Comparison of ENCODE assay signal across 8 cellular contexts in the genomic region with DNA sequence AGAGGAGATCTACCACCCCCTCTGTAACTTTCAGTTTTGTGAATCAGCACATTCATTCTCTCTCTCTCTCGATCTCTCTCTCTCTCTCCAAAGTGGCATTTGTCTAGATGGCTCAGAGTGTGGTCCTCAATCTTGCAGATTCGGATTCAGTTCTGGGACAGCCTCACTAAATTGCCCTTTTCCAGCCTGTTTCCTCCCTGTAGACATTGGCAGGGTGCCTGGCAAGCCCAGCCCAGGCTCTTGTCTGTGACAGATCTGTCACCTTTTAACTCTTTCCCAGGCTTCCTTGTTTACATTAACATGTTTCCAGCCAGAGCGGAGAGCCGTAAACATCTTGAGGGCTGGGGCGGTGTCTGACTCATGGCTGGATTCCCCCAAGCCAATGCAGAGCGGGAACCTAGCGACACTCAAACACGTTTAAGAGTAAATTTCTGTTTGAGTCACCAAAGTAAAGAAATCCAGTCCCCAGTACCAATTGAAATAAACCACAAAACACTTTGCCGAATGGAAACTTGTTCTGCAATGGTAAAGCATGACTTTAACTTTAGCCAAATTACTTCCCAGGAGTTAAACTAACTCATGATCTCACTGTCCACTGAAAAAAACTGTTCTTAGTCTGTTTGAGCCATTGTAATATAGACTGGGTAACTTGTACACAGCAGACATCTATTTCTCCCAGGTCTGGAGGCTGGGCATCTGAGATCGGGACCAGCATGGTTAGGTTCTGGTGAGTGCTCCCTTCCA. TPM values are rescaled to one million over a fixed set of nuclear protein-coding genes. Genes with fewer than 3 reads are reported as not detected.
DNase-seq lines count a peak whose midpoint lies in the region; ATAC-seq and TF ChIP-seq lines count a peak whose summit lies in the region.

No MANE protein-coding gene starts in this region.

- H4K20me1 ChIP-seq in osteoblast (ENCODE audit: insufficient read depth, low read length) = no peaks in the 10 kb centered on the region

- TF ChIP-seq EP300 in sigmoid colon (IDR thresholded peaks at IDR 0.05) = no peak

- ATAC-seq in body of pancreas = peak; percentile 56
- ATAC-seq in T-cell (replicated peaks in 1 of 4) = no peak

- no peak overlapping the region for H3K27ac Mint-ChIP-seq in T-cell

- H3K9me3 ChIP-seq in HEK293 (ENCODE audit: control insufficient read depth, insufficient read depth, low read depth, low read length) (no peaks in the 10 kb centered on the region), body of pancreas (no peaks in the 10 kb centered on the region), osteoblast (ENCODE audit: low read depth, low read length) (no peaks in the 10 kb centered on the region), sigmoid colon (peaks cover 0 to 5% (median 0%) of the 10 kb centered on the region in 4 donors)

- H3K4me1 ChIP-seq in HEK293 (ENCODE audit: control insufficient read depth, insufficient read depth, low read length) = peaks cover 24% of the 10 kb centered on the region
- peaks cover 9% of the 10 kb centered on the region for H3K4me1 ChIP-seq in body of pancreas
- peaks cover 25% of the 10 kb centered on the region for H3K4me1 ChIP-seq in osteoblast (ENCODE audit: insufficient read depth, low read length)
- H3K4me1 ChIP-seq in sigmoid colon = peaks cover 0 to 17% (median 11%) of the 10 kb centered on the region in 4 donors

- H3K79me2 ChIP-seq in osteoblast (ENCODE audit: insufficient read depth, low read length) = no peaks in the 10 kb centered on the region

- H3K4me3 Mint-ChIP-seq in T-cell = no peak overlapping the region

- peaks cover 4 to 5% (median 4%) of the 10 kb centered on the region in 3 donors for H3K9me3 Mint-ChIP-seq in T-cell

- peak overlapping the region; percentile 73 for H3K4me2 ChIP-seq in osteoblast (ENCODE audit: insufficient read depth, low read length)

- 23 to 24% methylated on average over 10 of the region's 10 CpGs for WGBS in body of pancreas, 2 donors
- 7 to 37% methylated on average over 10 of the region's 10 CpGs for WGBS in sigmoid colon, 2 donors

- H3K4me3 ChIP-seq in GM12864 (ENCODE audit: low read depth, low read length) (no peak overlapping the region; the same call in 1 of the 2 replicates), HEK293 (ENCODE audit: low read depth, low read length) (no peak overlapping the region), body of pancreas (no peak overlapping the region), osteoblast (ENCODE audit: insufficient read depth, low read length) (peak overlapping the region; percentile 56), sigmoid colon (peak overlapping the region in 1 of 4 donors; percentile 2)

- peak; percentile 15 for DNase-seq in GM12864 (ENCODE audit: low read depth)
- DNase-seq in NCI-H2029 (lab: John Stamatoyannopoulos, UW) = peak; percentile 96
- peak; percentile 46 to 61 (median 54) for DNase-seq in body of pancreas
- peak; percentile 89 for DNase-seq in osteoblast (ENCODE audit: insufficient read length, low spot score, missing footprints)
- DNase-seq in sigmoid colon = no peak
- no peak for DNase-seq in OCI-M1 (lab: John Stamatoyannopoulos, UW)
- no peak for DNase-seq in T-cell

- no peak for TF ChIP-seq POLR2A in body of pancreas (IDR thresholded peaks at IDR 0.05)
- TF ChIP-seq POLR2A in sigmoid colon (IDR thresholded peaks at IDR 0.05) = no peak

- peaks cover 32 to 46% of the 10 kb centered on the region in 2 donors for H3K27me3 Mint-ChIP-seq in T-cell

- H3K4me1 Mint-ChIP-seq in T-cell = peaks cover 0 to 5% (median 2%) of the 10 kb centered on the region in 3 donors

- intact Hi-C loops in body of pancreas (cut with DNase I) = no loop called here
- intact Hi-C loops in sigmoid colon (cut with DNase I) = no loop called here

- H3K36me3 Mint-ChIP-seq in T-cell = peaks cover 2% of the 10 kb centered on the region

- H2AFZ ChIP-seq in osteoblast (ENCODE audit: low read length) = peak overlapping the region; percentile 2

- POLR2A ChIA-PET in HEK293 (lab: Yijun Ruan, JAX) (no interaction called here), T-cell (lab: Charles Lee) (no interaction called here)

- H3K27me3 ChIP-seq in body of pancreas (no peaks in the 10 kb centered on the region), osteoblast (ENCODE audit: insufficient read depth, low read length) (no peaks in the 10 kb centered on the region), sigmoid colon (peaks cover 0 to 11% (median 0%) of the 10 kb centered on the region in 3 donors)

- TF ChIP-seq CTCF in GM12864 (IDR thresholded peaks at IDR 0.05; ENCODE audit: low read depth, low read length, missing control alignments) (no peak), HEK293 (tag by site-specific recombination; IDR thresholded peaks at IDR 0.05) (no peak), body of pancreas (IDR thresholded peaks at IDR 0.05) (no peak), osteoblast (IDR thresholded peaks at IDR 0.05; ENCODE audit: extremely low read depth, low read depth, low read length) (no peak), sigmoid colon (IDR thresholded peaks at IDR 0.05) (no peak)

- H3K36me3 ChIP-seq in HEK293 (ENCODE audit: control insufficient read depth in 2 of 2, insufficient read depth in 1 of 2, low read length in 2 of 2) (no peaks in the 10 kb centered on the region), body of pancreas (replicated peaks in 1 of 2; ENCODE audit: insufficient read depth in 1 of 2, low read depth in 2 of 2) (no peaks in the 10 kb centered on the region), osteoblast (ENCODE audit: insufficient read depth, low read length) (no peaks in the 10 kb centered on the region), sigmoid colon (no peaks in the 10 kb centered on the region)

- H3K27ac ChIP-seq in HEK293 (ENCODE audit: extremely low read depth, low read depth, low read length) (peak overlapping the region; percentile 66), body of pancreas (no peak overlapping the region), osteoblast (ENCODE audit: low read depth, low read length) (peak overlapping the region; percentile 87), sigmoid colon (no peak overlapping the region)

- CTCF ChIA-PET in HEK293 (lab: Yijun Ruan, JAX) (interaction anchor here (0.6 to 1.6 kb wide), 2 partner anchors 10 to 602 kb away, joined by 3 to 4 read pairs; no protein-coding TSS in a partner anchor), T-cell (lab: Charles Lee) (no interaction called here)

TF ChIP-seq in HEK293, 187 proteins besides CTCF, POLR2A, EP300 and RAD21 (continues in another document):
- TF ChIP-seq ZSCAN23 (tag by site-specific recombination; IDR thresholded peaks at IDR 0.05) (peak; percentile 70), TRIM28 (IDR thresholded peaks at IDR 0.05; ENCODE audit: borderline replicate concordance, low read length) (peak; percentile 73; the same call in 1 of the 2 replicates), ZBTB17 (tag by site-specific recombination; IDR thresholded peaks at IDR 0.05) (no peak; the same call in none of the 2 replicates), ZNF404 (tag by site-specific recombination; IDR thresholded peaks at IDR 0.05) (no peak)
- TF ChIP-seq, protein P1, sequence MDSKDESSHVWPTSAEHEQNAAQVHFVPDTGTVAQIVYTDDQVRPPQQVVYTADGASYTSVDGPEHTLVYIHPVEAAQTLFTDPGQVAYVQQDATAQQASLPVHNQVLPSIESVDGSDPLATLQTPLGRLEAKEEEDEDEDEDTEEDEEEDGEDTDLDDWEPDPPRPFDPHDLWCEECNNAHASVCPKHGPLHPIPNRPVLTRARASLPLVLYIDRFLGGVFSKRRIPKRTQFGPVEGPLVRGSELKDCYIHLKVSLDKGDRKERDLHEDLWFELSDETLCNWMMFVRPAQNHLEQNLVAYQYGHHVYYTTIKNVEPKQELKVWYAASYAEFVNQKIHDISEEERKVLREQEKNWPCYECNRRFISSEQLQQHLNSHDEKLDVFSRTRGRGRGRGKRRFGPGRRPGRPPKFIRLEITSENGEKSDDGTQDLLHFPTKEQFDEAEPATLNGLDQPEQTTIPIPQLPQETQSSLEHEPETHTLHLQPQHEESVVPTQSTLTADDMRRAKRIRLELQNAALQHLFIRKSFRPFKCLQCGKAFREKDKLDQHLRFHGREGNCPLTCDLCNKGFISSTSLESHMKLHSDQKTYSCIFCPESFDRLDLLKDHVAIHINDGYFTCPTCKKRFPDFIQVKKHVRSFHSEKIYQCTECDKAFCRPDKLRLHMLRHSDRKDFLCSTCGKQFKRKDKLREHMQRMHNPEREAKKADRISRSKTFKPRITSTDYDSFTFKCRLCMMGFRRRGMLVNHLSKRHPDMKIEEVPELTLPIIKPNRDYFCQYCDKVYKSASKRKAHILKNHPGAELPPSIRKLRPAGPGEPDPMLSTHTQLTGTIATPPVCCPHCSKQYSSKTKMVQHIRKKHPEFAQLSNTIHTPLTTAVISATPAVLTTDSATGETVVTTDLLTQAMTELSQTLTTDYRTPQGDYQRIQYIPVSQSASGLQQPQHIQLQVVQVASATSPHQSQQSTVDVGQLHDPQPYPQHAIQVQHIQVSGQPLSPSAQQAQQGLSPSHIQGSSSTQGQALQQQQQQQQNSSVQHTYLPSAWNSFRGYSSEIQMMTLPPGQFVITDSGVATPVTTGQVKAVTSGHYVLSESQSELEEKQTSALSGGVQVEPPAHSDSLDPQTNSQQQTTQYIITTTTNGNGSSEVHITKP (tag by site-specific recombination; IDR thresholded peaks at IDR 0.05) = 0 out of 2 replicates have a peak, but pooled peaks have one; percentile 69

RNA-seq across cellular contexts. Expression of a gene that starts 6.6 kb away (rescaled TPM):
- total RNA-seq in body of pancreas = under 1 TPM in 1 of 2 donors, not detected in 1; 0.52 TPM
- total RNA-seq in osteoblast = 2.2 and 2.4 TPM in 2 replicates
- under 1 TPM; 0.27 to 0.83 (median 0.52) TPM for total RNA-seq in sigmoid colon
- polyA plus RNA-seq in sigmoid colon = under 1 TPM in 2 of 3 donors, not detected in 1; 0.55 to 0.60 TPM
- total RNA-seq in T-cell = under 1 TPM in 1 of 5 donors, not detected in 4; 0.16 TPM

Comparison
In these comparisons a context has a peak if more than half of its experiments do, and no peak if none do; other contexts are left out.
1. DNase-seq: peak in GM12864 (single experiment), NCI-H2029 (single experiment), body of pancreas (4 of 4) and osteoblast (single experiment); none in sigmoid colon (single experiment), OCI-M1 (single experiment) and T-cell (0 of 34).
2. H3K27ac ChIP-seq: peak in HEK293 (single experiment) and osteoblast (single experiment); none in body of pancreas (0 of 4) and sigmoid colon (0 of 4).